Comparison of ENCODE assay signal across 10 cellular contexts in genomic region chr16:79595916-79596450, GRCh38. TPM values are rescaled to one million over a fixed set of nuclear protein-coding genes. Genes with fewer than 3 reads are reported as not detected.
DNase-seq lines count a peak whose midpoint lies in the region; ATAC-seq and TF ChIP-seq lines count a peak whose summit lies in the region.
"Had no signal": no experiment of that assay in that cellular context is flagged by ENCODE, and none has a peak within 500 bp of the region (broad histone marks: within the 10 kb centered on the region; RNA-seq: fewer than 3 reads in every experiment).

No MANE protein-coding gene starts in this region.

- TF ChIP-seq CTCF in chondrocyte (IDR thresholded peaks at IDR 0.05) (no peak), suprapubic skin (IDR thresholded peaks at IDR 0.05) (no peak), PC-3 (conservative IDR thresholded peaks at IDR 0.05; ENCODE audit: low read depth, low read length) (no peak)

- H3K9ac ChIP-seq in PC-3 (ENCODE audit: low read length): no peak overlapping the region

- H3F3A ChIP-seq in PC-3 (ENCODE audit: low read length, unreplicated experiment): no peaks in the 10 kb centered on the region

- H4K20me1 ChIP-seq in PC-3 (ENCODE audit: low read length): no peaks in the 10 kb centered on the region

- H3K4me3 ChIP-seq in suprapubic skin (peak overlapping the region; percentile 74), PC-3 (ENCODE audit: low read length) (no peak overlapping the region)

- POLR2A ChIA-PET in activated CD4-positive, alpha-beta T cell treated with anti-CD3 and anti-CD28 coated beads, Interleukin-2, amount 10 ng/mL, durations not matched to agents 7 days and 5 days (lab: Charles Lee): no interaction called here
- POLR2A ChIA-PET in PC-3 (lab: Charles Lee; ENCODE audit: unreplicated experiment): no interaction called here

- H3K27ac ChIP-seq in suprapubic skin (peak overlapping the region; percentile 94), PC-3 (ENCODE audit: low read length) (no peak overlapping the region)

- H3K9me3 ChIP-seq in suprapubic skin (no peaks in the 10 kb centered on the region), PC-3 (ENCODE audit: low read length) (no peaks in the 10 kb centered on the region)

- H3K4me3 Mint-ChIP-seq in activated CD4-positive, alpha-beta T cell treated with anti-CD3 and anti-CD28 coated beads, Interleukin-2, amount 10 ng/mL, durations not matched to agents 7 days and 5 days: peak overlapping the region; percentile 78
- H3K4me3 Mint-ChIP-seq in chondrocyte (ENCODE audit: unreplicated experiment): peak overlapping the region; percentile 33

- peak overlapping the region; percentile 48 for H3K27ac Mint-ChIP-seq in activated CD4-positive, alpha-beta T cell treated with anti-CD3 and anti-CD28 coated beads, Interleukin-2, amount 10 ng/mL, durations not matched to agents 7 days and 5 days
- no peak overlapping the region for H3K27ac Mint-ChIP-seq in chondrocyte (ENCODE audit: unreplicated experiment)

- BruUV-seq in PC-3 (replicated peaks; lab: Mats Ljungman, UMichigan): no TSS peak

- peaks cover 29% of the 10 kb centered on the region for H3K4me1 Mint-ChIP-seq in activated CD4-positive, alpha-beta T cell treated with anti-CD3 and anti-CD28 coated beads, Interleukin-2, amount 10 ng/mL, durations not matched to agents 7 days and 5 days
- H3K4me1 Mint-ChIP-seq in chondrocyte (ENCODE audit: low read depth): peaks cover 37% of the 10 kb centered on the region

- ATAC-seq in PC-3 (no peak), GM19395 (IDR thresholded peaks at IDR 0.05; ENCODE audit: unreplicated experiment) (no peak)

- H3K36me3 Mint-ChIP-seq in activated CD4-positive, alpha-beta T cell treated with anti-CD3 and anti-CD28 coated beads, Interleukin-2, amount 10 ng/mL, durations not matched to agents 7 days and 5 days (ENCODE audit: low read depth): peaks cover 27% of the 10 kb centered on the region
- H3K36me3 Mint-ChIP-seq in chondrocyte (ENCODE audit: low read depth): no peaks in the 10 kb centered on the region

- H3K4me1 ChIP-seq in suprapubic skin (peaks cover 46% of the 10 kb centered on the region), PC-3 (ENCODE audit: insufficient read depth, low read length) (no peaks in the 10 kb centered on the region)

- no peak for DNase-seq in activated CD4-positive, alpha-beta T cell treated with anti-CD3 and anti-CD28 coated beads, Interleukin-2, amount 10 ng/mL, durations not matched to agents 7 days and 5 days
- no peak for DNase-seq in activated CD4-positive, alpha-beta T cell treated with anti-CD3 and anti-CD28 coated beads, Interleukin-2, amount 50 U/mL, for 1 hour
- no peak for DNase-seq in chondrocyte (ENCODE audit: low spot score)
- DNase-seq in medulla oblongata (ENCODE audit: extremely low spot score): peak; percentile 30
- DNase-seq in suprapubic skin (ENCODE audit: low spot score in 2 of 2): no peak
- no peak for DNase-seq in DMS53 (lab: John Stamatoyannopoulos, UW)
- no peak for DNase-seq in PC-3
- DNase-seq: NCI-H2029; stimulated activated CD4-positive, alpha-beta T cell treated with anti-CD3 and anti-CD28 coated beads, Interleukin-4, amount 100 ng/mL, for 24 hours had no signal

- H3K9me3 Mint-ChIP-seq in activated CD4-positive, alpha-beta T cell treated with anti-CD3 and anti-CD28 coated beads, Interleukin-2, amount 10 ng/mL, durations not matched to agents 7 days and 5 days: no peaks in the 10 kb centered on the region
- no peaks in the 10 kb centered on the region for H3K9me3 Mint-ChIP-seq in chondrocyte (ENCODE audit: low read depth)

- H3K4me2 ChIP-seq in PC-3 (ENCODE audit: low read length): no peak overlapping the region

- WGBS in suprapubic skin: 43% methylated on average over 7 of the region's 7 CpGs

- H3K36me3 ChIP-seq in suprapubic skin (no peaks in the 10 kb centered on the region), PC-3 (ENCODE audit: low read depth, low read length) (no peaks in the 10 kb centered on the region)

- H3K9me2 ChIP-seq in PC-3 (replicated peaks; ENCODE audit: low read length): no peaks in the 10 kb centered on the region

- TF ChIP-seq POLR2A in suprapubic skin (IDR thresholded peaks at IDR 0.05): no peak

- CTCF ChIA-PET in activated CD4-positive, alpha-beta T cell treated with anti-CD3 and anti-CD28 coated beads, Interleukin-2, amount 10 ng/mL, durations not matched to agents 7 days and 5 days (lab: Charles Lee): no interaction called here
- CTCF ChIA-PET in PC-3 (lab: Charles Lee): no interaction called here

- peaks cover 39% of the 10 kb centered on the region for H3K27me3 Mint-ChIP-seq in activated CD4-positive, alpha-beta T cell treated with anti-CD3 and anti-CD28 coated beads, Interleukin-2, amount 10 ng/mL, durations not matched to agents 7 days and 5 days
- no peaks in the 10 kb centered on the region for H3K27me3 Mint-ChIP-seq in chondrocyte (ENCODE audit: low read depth)

- H3K79me2 ChIP-seq in PC-3 (ENCODE audit: low read length): no peaks in the 10 kb centered on the region

- no peak overlapping the region for H2AFZ ChIP-seq in PC-3 (ENCODE audit: low read length)

- no peak for TF ChIP-seq EP300 in suprapubic skin (IDR thresholded peaks at IDR 0.05)

- no peaks in the 10 kb centered on the region for H3K27me3 ChIP-seq in suprapubic skin
- H3K27me3 ChIP-seq in PC-3 (ENCODE audit: low read length): peaks cover 60% of the 10 kb centered on the region

- intact Hi-C loops in PC-3 (cut with micrococcal nuclease): no loop called here

RNA-seq across cellular contexts. Expression of gene MAF, which starts 4.6 kb away (rescaled TPM):
- total RNA-seq in activated CD4-positive, alpha-beta T cell treated with anti-CD3 and anti-CD28 coated beads, Interleukin-2, amount 10 ng/mL, durations not matched to agents 7 days and 5 days: 10 to 100 TPM; 34.4 TPM
- total RNA-seq in chondrocyte: 10.4 to 15.8 TPM (median 14.5 TPM) in 3 replicates
- total RNA-seq in suprapubic skin: 100 to 1,000 TPM in 3 of 4 donors, 10 to 100 TPM in 1; 83.6 to 135 (median 114) TPM
- total RNA-seq in PC-3 (2014; rRNA removed): not detected in 2 replicates

Comparison
In these comparisons a context has a peak if more than half of its experiments do, and no peak if none do; other contexts are left out.
1. RNA of gene MAF, which starts 4.6 kb away (total RNA-seq): 83.6 to 135 TPM in suprapubic skin, 34.4 TPM in activated CD4-positive, alpha-beta T cell treated with anti-CD3 and anti-CD28 coated beads, Interleukin-2, amount 10 ng/mL, durations not matched to agents 7 days and 5 days and 10.4 to 15.8 TPM in chondrocyte; not detected in PC-3; every median in the first group is over 10 times any median in the second.